Comparison of ENCODE assay signal across 12 cellular contexts in the genomic region with DNA sequence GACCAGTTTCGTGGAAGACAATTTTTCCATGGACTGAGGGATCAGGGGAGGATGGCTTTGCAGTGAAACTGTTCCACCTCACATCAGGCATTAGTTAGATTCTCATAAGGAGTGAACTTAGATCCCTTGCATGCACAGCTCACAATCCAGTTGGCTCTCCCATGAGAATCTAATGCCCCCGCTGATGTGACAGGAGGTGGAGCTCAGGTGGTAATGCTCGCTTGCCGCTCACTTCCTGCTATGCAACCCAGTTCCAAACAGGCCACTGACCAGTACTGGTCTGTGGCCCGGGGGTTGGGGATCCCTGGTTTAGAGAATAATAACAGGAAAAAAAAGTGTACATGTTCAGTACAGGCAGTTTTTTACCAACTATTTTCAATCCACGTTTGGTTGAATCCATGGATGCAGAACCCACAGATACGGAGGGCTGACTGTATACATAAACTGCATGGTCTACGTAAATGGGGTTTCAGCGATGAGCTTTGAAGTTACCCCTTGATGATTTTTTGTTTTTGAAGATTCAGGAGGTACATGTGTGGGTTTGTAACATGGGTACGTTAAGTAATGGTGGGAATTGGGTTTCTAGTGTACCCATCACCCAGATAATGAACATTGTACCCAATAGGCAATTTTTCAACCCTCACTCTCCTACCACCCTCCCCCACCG. TPM values are rescaled to one million over a fixed set of nuclear protein-coding genes. Genes with fewer than 3 reads are reported as not detected.
A peak's percentile ranks its signal among the peaks of the same experiment; 100 is the strongest.
DNase-seq lines count a peak whose midpoint lies in the region; ATAC-seq, FAIRE-seq and TF ChIP-seq lines count a peak whose summit lies in the region.
"Had no signal": no experiment of that assay in that cellular context is flagged by ENCODE, and none has a peak within 500 bp of the region (broad histone marks: within the 10 kb centered on the region; RNA-seq: fewer than 3 reads in every experiment).

No MANE protein-coding gene starts in this region.

- peak overlapping the region; percentile 98 for H3K27ac ChIP-seq in PC-3 (ENCODE audit: low read length)
- H3K27ac ChIP-seq in duodenal mucosa (ENCODE audit: low read depth, low read length), result peak overlapping the region; percentile 26
- peak overlapping the region; percentile 5 to 86 (median 79) for H3K27ac ChIP-seq in sigmoid colon

- H3K9ac ChIP-seq in PC-3 (ENCODE audit: low read length) (peak overlapping the region; percentile 86; the same call in 1 of the 2 replicates), duodenal mucosa (ENCODE audit: low read depth in 1 of 2, low read length in 2 of 2) (peak overlapping the region; percentile 4 to 35)

- ATAC-seq in PC-3 (no peak), sciatic nerve (no peak), HG02759 (IDR thresholded peaks at IDR 0.05; ENCODE audit: unreplicated experiment) (no peak), HG02938 (IDR thresholded peaks at IDR 0.05; ENCODE audit: unreplicated experiment) (no peak)
- ATAC-seq: left ventricle myocardium superior had no signal

- no peak overlapping the region for H3K4me2 ChIP-seq in PC-3 (ENCODE audit: low read length)

- H3K27me3 ChIP-seq in PC-3 (ENCODE audit: low read length), result no peaks in the 10 kb centered on the region
- H3K27me3 ChIP-seq in duodenal mucosa (ENCODE audit: control insufficient read depth in 1 of 2, insufficient read depth in 2 of 2, low read length in 2 of 2), result no peaks in the 10 kb centered on the region
- H3K27me3 ChIP-seq in sigmoid colon, result no peaks in the 10 kb centered on the region

- POLR2A ChIA-PET in PC-3 (lab: Charles Lee; ENCODE audit: unreplicated experiment), result no interaction called here

- H4K20me1 ChIP-seq in PC-3 (ENCODE audit: low read length), result no peaks in the 10 kb centered on the region

- H3K9me3 ChIP-seq in PC-3 (ENCODE audit: low read length) (no peaks in the 10 kb centered on the region), duodenal mucosa (ENCODE audit: control insufficient read depth in 1 of 2, low read length in 2 of 2) (no peaks in the 10 kb centered on the region), sigmoid colon (no peaks in the 10 kb centered on the region)

- BruUV-seq in PC-3 (replicated peaks; lab: Mats Ljungman, UMichigan), result no TSS peak

- WGBS in sigmoid colon, 2 donors, result 66 to 77% methylated on average over 11 of the region's 11 CpGs

- H3K4me3 ChIP-seq in PC-3 (ENCODE audit: low read length) (no peak overlapping the region), duodenal mucosa (ENCODE audit: low read depth in 1 of 2, low read length in 2 of 2) (peak overlapping the region in 1 of 2 donors; percentile 20), sigmoid colon (no peak overlapping the region)

- peak; percentile 54 for FAIRE-seq in GM12891 (lab: Jason Lieb, UNC)
- FAIRE-seq: frontal cortex had no signal

- H3F3A ChIP-seq in PC-3 (ENCODE audit: low read length, unreplicated experiment), result no peaks in the 10 kb centered on the region

- peaks cover 6% of the 10 kb centered on the region; the same call in 1 of the 2 replicates for H3K36me3 ChIP-seq in PC-3 (ENCODE audit: low read depth, low read length)
- H3K36me3 ChIP-seq in duodenal mucosa (ENCODE audit: control insufficient read depth in 1 of 2, insufficient read depth in 2 of 2, low read length in 2 of 2), result peaks cover 7 to 22% of the 10 kb centered on the region in 2 donors
- peaks cover 0 to 29% (median 9%) of the 10 kb centered on the region in 4 donors for H3K36me3 ChIP-seq in sigmoid colon

- no peaks in the 10 kb centered on the region for H3K9me2 ChIP-seq in PC-3 (replicated peaks; ENCODE audit: low read length)

- no peak for TF ChIP-seq EP300 in sigmoid colon (IDR thresholded peaks at IDR 0.05)

- no peak overlapping the region for H2AFZ ChIP-seq in PC-3 (ENCODE audit: low read length)

- H3K79me2 ChIP-seq in PC-3 (ENCODE audit: low read length), result peaks cover 25% of the 10 kb centered on the region

- peak; percentile 38; the same call in 1 of the 2 replicates for TF ChIP-seq POLR2A in GM12891 (IDR thresholded peaks at IDR 0.05; ENCODE audit: low read depth, low read length)
- TF ChIP-seq POLR2A in sigmoid colon (IDR thresholded peaks at IDR 0.05), result no peak

- no peak for TF ChIP-seq CTCF in PC-3 (conservative IDR thresholded peaks at IDR 0.05; ENCODE audit: low read depth, low read length)
- TF ChIP-seq CTCF in sigmoid colon (IDR thresholded peaks at IDR 0.05), result no peak

- DNase-seq in GM12891 (ENCODE audit: insufficient read length, low spot score), result no peak
- no peak for DNase-seq in PC-3
- DNase-seq in sigmoid colon, result no peak
- no peak for DNase-seq in sciatic nerve (ENCODE audit: low spot score)
- no peak for DNase-seq in DMS153 (lab: John Stamatoyannopoulos, UW)
- DNase-seq: left ventricle myocardium superior, NCI-H226, SHP77 treated with DMSO at 0.1 percent for 48 hours had no signal

- CTCF ChIA-PET in PC-3 (lab: Charles Lee), result no interaction called here

- intact Hi-C loops in PC-3 (cut with micrococcal nuclease) (loop anchor here (5.0 to 10.0 kb wide), 2 partner anchors 64 to 166 kb away; a partner anchor contains a TSS), sigmoid colon (cut with DNase I) (no loop called here), sciatic nerve (cut with DNase I) (no loop called here)

- H3K4me1 ChIP-seq in PC-3 (ENCODE audit: insufficient read depth, low read length) (peaks cover 39% of the 10 kb centered on the region), duodenal mucosa (ENCODE audit: control insufficient read depth in 1 of 2, insufficient read depth in 2 of 2, low read length in 2 of 2) (peaks cover 58 to 64% of the 10 kb centered on the region in 2 donors), sigmoid colon (peaks cover 0 to 54% (median 49%) of the 10 kb centered on the region in 4 donors)

TF ChIP-seq in GM12891, 5 proteins besides CTCF, POLR2A, EP300 and RAD21:
- TF ChIP-seq SPI1 (IDR thresholded peaks at IDR 0.05; ENCODE audit: low read depth, low read length), result 0 out of 2 replicates have a peak, but pooled peaks have one; percentile 1
- peak; percentile 52; the same call in 1 of the 2 replicates for TF ChIP-seq POLR2AphosphoS5 (IDR thresholded peaks at IDR 0.05; ENCODE audit: low read depth, low read length)
- TF ChIP-seq POU2F2 (IDR thresholded peaks at IDR 0.05; ENCODE audit: low read depth, low read length), result no peak

RNA-seq across cellular contexts. Expression of a gene that starts 24.5 kb away (rescaled TPM):
- 42.5 TPM for polyA plus RNA-seq in GM12891 (2012; ENCODE audit: low read depth, missing spikeins)
- total RNA-seq in PC-3 (2014; rRNA removed) (66.2 and 67.2 TPM in 2 replicates), sigmoid colon (100 to 1,000 TPM in 2 of 4 donors, 10 to 100 TPM in 2; 65.5 to 102 (median 98.3) TPM), sciatic nerve (91.3 TPM)
- polyA plus RNA-seq in sigmoid colon, result 10 to 100 TPM; 39.0 to 74.4 (median 68.0) TPM

RNA-seq across cellular contexts. Expression of a gene that starts 48.9 kb away (rescaled TPM):
- polyA plus RNA-seq in GM12891 (2012; ENCODE audit: low read depth, missing spikeins), result 32.4 TPM
- total RNA-seq in PC-3 (2014; rRNA removed), result 70.6 and 80.0 TPM in 2 replicates
- 100 to 1,000 TPM; 114 to 209 (median 154) TPM for total RNA-seq in sigmoid colon
- polyA plus RNA-seq in sigmoid colon, result 10 to 100 TPM; 18.6 to 49.8 (median 20.8) TPM
- 67.9 TPM for total RNA-seq in sciatic nerve

RNA-seq across cellular contexts. Expression of a gene that starts 57.2 kb away (rescaled TPM):
- polyA plus RNA-seq in GM12891 (2012; ENCODE audit: low read depth, missing spikeins), result 67.7 TPM
- total RNA-seq in PC-3 (2014; rRNA removed) (93.8 and 119 TPM in 2 replicates), sigmoid colon (10 to 100 TPM; 27.8 to 56.1 (median 44.2) TPM), sciatic nerve (58.4 TPM)
- 10 to 100 TPM; 14.6 to 60.5 (median 19.2) TPM for polyA plus RNA-seq in sigmoid colon

Comparison
In these comparisons a context has a peak if more than half of its experiments do, and no peak if none do; other contexts are left out.
1. H3K27ac ChIP-seq: peak in every context shown above with its lines; median percentile 98 in PC-3; 79 in sigmoid colon; 26 in duodenal mucosa.